1 cellular context compared by ENCODE assay signal in genomic region chr7:148289630-148290029, GRCh38.
TF ChIP-seq lines count a peak whose summit lies in the region.

No MANE protein-coding gene starts in this region.

TF ChIP-seq in GM12878, 131 proteins besides CTCF, POLR2A, EP300 and RAD21 (continued from another document):
- TF ChIP-seq ZBTB4 (CRISPR knock-in tag; IDR thresholded peaks at IDR 0.05) (no peak), RAD51 (IDR thresholded peaks at IDR 0.05) (no peak), MYC (IDR thresholded peaks at IDR 0.05; ENCODE audit: insufficient read depth, insufficient read length, insufficient replicate concordance, low read length, severe bottlenecking) (no peak), TCF3 (IDR thresholded peaks at IDR 0.05; ENCODE audit: borderline replicate concordance, insufficient read depth, low read depth, low read length) (no peak), STAT1 (conservative IDR thresholded peaks at IDR 0.05) (no peak)
